ENCODE assay signal across 10 cellular contexts in genomic region chr3:17404548-17404947, GRCh38.
"Had no signal": no experiment of that assay in that cellular context is flagged by ENCODE, and none has a peak within 500 bp of the region (broad histone marks: within the 10 kb centered on the region; RNA-seq: fewer than 3 reads in every experiment).

No MANE protein-coding gene starts in this region.

- H3K9me3 Mint-ChIP-seq: HFFc6, IgD-negative memory B cell had no signal

- ATAC-seq: HCT116 had no signal

- H3K4me3 ChIP-seq: GM23248, HAP-1 had no signal

- H3K4me3 Mint-ChIP-seq: HFFc6, IgD-negative memory B cell had no signal

- H3K27me3 Mint-ChIP-seq: IgD-negative memory B cell had no signal

- H3K4me1 ChIP-seq: HAP-1 had no signal

- FAIRE-seq: HTR-8/SVneo had no signal

- H3K36me3 Mint-ChIP-seq: IgD-negative memory B cell had no signal

- H3K9me3 ChIP-seq: HAP-1 had no signal

- DNase-seq: GM23248, GOT3, H7, HFFc6, KBM-7 had no signal

- H3K27ac Mint-ChIP-seq: HFFc6 had no signal

- H3K36me3 ChIP-seq: HAP-1 had no signal

- H3K27ac ChIP-seq: GM23248, KMS-11 had no signal
